20 cellular contexts compared by ENCODE assay signal in genomic region chr13:31167490-31167889, GRCh38. TPM values are rescaled to one million over a fixed set of nuclear protein-coding genes. Genes with fewer than 3 reads are reported as not detected.
DNase-seq lines count a peak whose midpoint lies in the region; ATAC-seq and TF ChIP-seq lines count a peak whose summit lies in the region.
"Had no signal": no experiment of that assay in that cellular context is flagged by ENCODE, and none has a peak within 500 bp of the region (broad histone marks: within the 10 kb centered on the region; RNA-seq: fewer than 3 reads in every experiment).

No MANE protein-coding gene starts in this region.

- H3K36me3 ChIP-seq in OCI-LY3 (replicated peaks; ENCODE audit: low read depth, low read length) (no peaks in the 10 kb centered on the region), suprapubic skin (no peaks in the 10 kb centered on the region), mesenchymal stem cell (ENCODE audit: control insufficient read depth in 1 of 2, insufficient read depth in 2 of 2, low read depth in 1 of 2, low read length in 2 of 2) (no peaks in the 10 kb centered on the region)
- H3K36me3 ChIP-seq: stomach had no signal

- TF ChIP-seq CTCF in OCI-LY3 (IDR thresholded peaks at IDR 0.05; ENCODE audit: low read depth, low read length) (no peak), suprapubic skin (IDR thresholded peaks at IDR 0.05) (no peak)

- no peak overlapping the region for H2BK120ac ChIP-seq in mesenchymal stem cell (ENCODE audit: low read depth, low read length)

- TF ChIP-seq EP300 in suprapubic skin (IDR thresholded peaks at IDR 0.05), result no peak

- H3K9me3 ChIP-seq in OCI-LY3 (ENCODE audit: insufficient read depth, low read length) (no peaks in the 10 kb centered on the region), suprapubic skin (no peaks in the 10 kb centered on the region), mesenchymal stem cell (ENCODE audit: control insufficient read depth, low read length) (no peaks in the 10 kb centered on the region)
- H3K9me3 ChIP-seq: stomach had no signal

- H2BK12ac ChIP-seq in mesenchymal stem cell (ENCODE audit: low read length in 2 of 2), result no peak overlapping the region

- H3K14ac ChIP-seq in mesenchymal stem cell (ENCODE audit: low read length in 2 of 2), result no peak overlapping the region

- H3K4me3 ChIP-seq in OCI-LY3 (ENCODE audit: low read length) (no peak overlapping the region), suprapubic skin (no peak overlapping the region), mesenchymal stem cell (ENCODE audit: insufficient read depth in 1 of 2, low read depth in 1 of 2, low read length in 2 of 2) (no peak overlapping the region)
- H3K4me3 ChIP-seq: stomach had no signal

- ATAC-seq in GM18498 (IDR thresholded peaks at IDR 0.05; ENCODE audit: unreplicated experiment) (peak; percentile 52), GM19395 (IDR thresholded peaks at IDR 0.05; ENCODE audit: unreplicated experiment) (peak; percentile 58), HG02973 (IDR thresholded peaks at IDR 0.05; ENCODE audit: unreplicated experiment) (peak; percentile 45), left lobe of liver (no peak)
- ATAC-seq: activated T-cell treated with anti-CD3 and anti-CD28 coated beads, Interleukin-2, amount 50 U/mL, for 4 hours; naive thymus-derived CD8-positive, alpha-beta T cell had no signal

- no peak overlapping the region for H3K23ac ChIP-seq in mesenchymal stem cell (ENCODE audit: low read length in 2 of 2)

- no peak overlapping the region for H2BK15ac ChIP-seq in mesenchymal stem cell (ENCODE audit: low read depth, poor library complexity, severe bottlenecking)

- no peak overlapping the region for H4K91ac ChIP-seq in mesenchymal stem cell (ENCODE audit: low read length)

- no peak overlapping the region for H4K8ac ChIP-seq in mesenchymal stem cell (ENCODE audit: low read length)

- no peaks in the 10 kb centered on the region for H3K79me2 ChIP-seq in OCI-LY3 (ENCODE audit: low read length)

- H2AFZ ChIP-seq in OCI-LY3 (ENCODE audit: low read depth, low read length) (no peak overlapping the region), mesenchymal stem cell (ENCODE audit: low read depth, low read length) (no peak overlapping the region)

- peaks cover 2% of the 10 kb centered on the region for H3K79me1 ChIP-seq in mesenchymal stem cell (replicated peaks; ENCODE audit: low read length, poor library complexity, severe bottlenecking)

- H2AK5ac ChIP-seq in mesenchymal stem cell (ENCODE audit: low read length, severe bottlenecking), result no peak overlapping the region

- no peak for TF ChIP-seq POLR2A in suprapubic skin (IDR thresholded peaks at IDR 0.05)

- H3K4me2 ChIP-seq in OCI-LY3 (ENCODE audit: low read length) (peak overlapping the region; percentile 52), mesenchymal stem cell (ENCODE audit: low read length, poor library complexity, severe bottlenecking) (no peak overlapping the region)

- H3K27me3 ChIP-seq in OCI-LY3 (ENCODE audit: low read depth, low read length) (peaks cover 19% of the 10 kb centered on the region; the same call in 1 of the 2 replicates), suprapubic skin (no peaks in the 10 kb centered on the region), mesenchymal stem cell (ENCODE audit: control insufficient read depth in 1 of 2, insufficient read depth in 1 of 2, low read length in 2 of 2) (no peaks in the 10 kb centered on the region)
- H3K27me3 ChIP-seq: stomach had no signal

- H3K4me1 ChIP-seq in OCI-LY3 (ENCODE audit: low read length) (peaks cover 22% of the 10 kb centered on the region), suprapubic skin (peaks cover 5% of the 10 kb centered on the region), mesenchymal stem cell (ENCODE audit: control insufficient read depth, insufficient read depth, low read depth, low read length) (peaks cover 3% of the 10 kb centered on the region)

- DNase-seq in suprapubic skin (ENCODE audit: low spot score in 2 of 2) (no peak), NCI-H526 treated with DMSO at 0.1 percent for 48 hours (lab: John Stamatoyannopoulos, UW) (no peak), mesenchymal stem cell (no peak), left lobe of liver (ENCODE audit: low spot score) (no peak)
- DNase-seq: activated T-cell treated with anti-CD3 and anti-CD28 coated beads, Interleukin-2, amount 50 U/mL, for 4 hours; aorta; DMS79 treated with DMSO at 0.1 percent for 48 hours; foreskin melanocyte; H9; kidney; naive thymus-derived CD8-positive, alpha-beta T cell; NCI-H1417 treated with DMSO at 0.1 percent for 48 hours; NCI-H774; SHP77; stimulated activated CD4-positive, alpha-beta T cell treated with anti-CD3 and anti-CD28 coated beads, Interleukin-2, amount 100 ng/mL, for 48 hours; stomach had no signal

- no peak overlapping the region for H3K18ac ChIP-seq in mesenchymal stem cell (ENCODE audit: low read depth in 1 of 2, low read length in 2 of 2)

- no peak overlapping the region for H3K4ac ChIP-seq in mesenchymal stem cell (ENCODE audit: low read depth in 1 of 2, low read length in 2 of 2)

- no peak overlapping the region for H3K27ac ChIP-seq in OCI-LY3 (ENCODE audit: low read length)
- H3K27ac ChIP-seq in suprapubic skin, result no peak overlapping the region
- H3K27ac ChIP-seq in mesenchymal stem cell (ENCODE audit: low read length, poor library complexity, severe bottlenecking), result no peak overlapping the region
- H3K27ac ChIP-seq: stomach had no signal

- no peak overlapping the region for H3K9ac ChIP-seq in OCI-LY3 (ENCODE audit: low read length)
- no peak overlapping the region for H3K9ac ChIP-seq in mesenchymal stem cell (ENCODE audit: low read length)

- no peaks in the 10 kb centered on the region for H4K20me1 ChIP-seq in OCI-LY3 (ENCODE audit: insufficient read depth, low read length)

- no peak overlapping the region for H2BK5ac ChIP-seq in mesenchymal stem cell (ENCODE audit: low read depth, low read length, poor library complexity, severe bottlenecking)

RNA-seq across cellular contexts. Expression of gene HSPH1, which starts 5.8 kb away (rescaled TPM):
- 10 to 100 TPM; 30.4 to 51.0 (median 41.3) TPM for total RNA-seq in suprapubic skin
- polyA plus RNA-seq in mesenchymal stem cell (2013, experiment 1 of 2), result 75.0 TPM
- 79.6 TPM for polyA plus RNA-seq in mesenchymal stem cell (2013, experiment 2 of 2)
- 17.6 TPM for total RNA-seq in left lobe of liver

RNA-seq across cellular contexts. Expression of gene B3GLCT, which starts 32.3 kb away (rescaled TPM):
- 1 to 10 TPM; 3.0 to 6.5 (median 6.0) TPM for total RNA-seq in suprapubic skin
- 9.2 TPM for polyA plus RNA-seq in mesenchymal stem cell (2013, experiment 1 of 2)
- 9.2 TPM for polyA plus RNA-seq in mesenchymal stem cell (2013, experiment 2 of 2)
- 3.3 TPM for total RNA-seq in left lobe of liver
